ENCODE assay signal across 12 cellular contexts in the genomic region with DNA sequence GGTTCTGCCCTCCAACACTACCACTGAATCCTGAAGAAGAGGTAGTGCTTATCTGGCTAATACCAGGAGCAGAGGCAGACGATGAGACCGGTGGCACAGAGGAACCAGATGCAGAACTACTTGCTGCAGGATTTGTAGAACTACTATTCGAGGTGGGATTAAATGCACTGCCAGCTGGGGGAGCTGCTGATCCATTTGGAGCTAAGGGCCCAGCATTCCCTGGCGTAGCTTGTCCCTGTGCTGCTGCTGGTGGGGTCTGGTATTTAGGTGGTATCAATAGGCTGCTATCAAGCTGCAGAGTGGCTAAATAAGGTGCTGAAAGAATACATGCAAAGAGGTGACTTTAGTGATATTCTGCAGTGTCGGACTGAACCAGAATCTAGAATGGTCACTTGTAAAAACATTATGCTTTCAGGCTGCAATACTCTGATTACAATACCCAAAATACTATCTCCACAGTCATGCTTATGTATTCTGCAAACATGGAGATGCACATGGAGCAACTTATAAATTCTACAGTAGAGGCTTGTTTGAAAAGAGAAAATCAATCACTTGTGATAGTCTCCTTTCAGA.
DNase-seq lines count a peak whose midpoint lies in the region; TF ChIP-seq lines count a peak whose summit lies in the region.
"Had no signal": no experiment of that assay in that cellular context is flagged by ENCODE, and none has a peak within 500 bp of the region (broad histone marks: within the 10 kb centered on the region; RNA-seq: fewer than 3 reads in every experiment).

No MANE protein-coding gene starts in this region.

- H4K20me1 ChIP-seq in osteoblast (ENCODE audit: insufficient read depth, low read length), result peaks cover 12% of the 10 kb centered on the region

- H3K27me3 ChIP-seq in osteoblast (ENCODE audit: insufficient read depth, low read length) (no peaks in the 10 kb centered on the region), transverse colon (no peaks in the 10 kb centered on the region)
- H3K27me3 ChIP-seq: ascending aorta had no signal

- peaks cover 31% of the 10 kb centered on the region for H3K79me2 ChIP-seq in osteoblast (ENCODE audit: insufficient read depth, low read length)

- H3K27ac ChIP-seq in osteoblast (ENCODE audit: low read depth, low read length) (no peak overlapping the region), transverse colon (no peak overlapping the region)
- H3K27ac ChIP-seq: ascending aorta had no signal

- peak; percentile 9 to 16 for DNase-seq in activated CD4-positive, alpha-beta T cell treated with anti-CD3 and anti-CD28 coated beads, Interleukin-2, amount 50 U/mL, for 48 hours
- DNase-seq in activated CD4-positive, alpha-beta T cell treated with anti-CD3 and anti-CD28 coated beads, Interleukin-2, amount 50 U/mL, for 4 hours, result no peak
- DNase-seq in KBM-7 (peak; percentile 47), cardiac fibroblast (ENCODE audit: low read depth in 2 of 2) (peak in 1 of 2 donors; percentile 22), osteoblast (ENCODE audit: insufficient read length, low spot score, missing footprints) (no peak), transverse colon (no peak), KG1 (lab: John Stamatoyannopoulos, UW) (no peak)
- DNase-seq in activated T-cell treated with anti-CD3 and anti-CD28 coated beads, Interleukin-2, amount 50 U/mL, for 1 hour, result no peak
- DNase-seq: DMS79; NCI-H146; stimulated activated CD4-positive, alpha-beta T cell treated with anti-CD3 and anti-CD28 coated beads, Interleukin-4, amount 100 ng/mL, for 24 hours had no signal

- H3K4me2 ChIP-seq in osteoblast (ENCODE audit: insufficient read depth, low read length), result no peak overlapping the region

- in situ Hi-C loops in KBM-7 (cut with MboI; ENCODE audit: low pct_unique_long_range_greater_than_20kb, low sequenced_read_pairs), result loop anchor here (25.0 kb wide), 1 partner anchor 704 kb away; no protein-coding TSS in a partner anchor
- in situ Hi-C loops in transverse colon (cut with MboI; ENCODE audit: low pct_ligation_motif_present in 1 of 4, low pct_unique_long_range_greater_than_20kb in 1 of 4, low sequenced_read_pairs in 3 of 4), result loop anchor here in 2 of 4 donors (25.0 kb wide), 2 partner anchors 629 to 729 kb away; no protein-coding TSS in a partner anchor

- H3K4me1 ChIP-seq in osteoblast (ENCODE audit: insufficient read depth, low read length) (peaks cover under 1% of the 10 kb centered on the region), transverse colon (peaks cover 0 to 1% (median 0%) of the 10 kb centered on the region in 4 donors)

- TF ChIP-seq CTCF in cardiac fibroblast (IDR thresholded peaks at IDR 0.05; ENCODE audit: low read depth, low read length) (peak; percentile 31), osteoblast (IDR thresholded peaks at IDR 0.05; ENCODE audit: extremely low read depth, low read depth, low read length) (peak; percentile 32), transverse colon (IDR thresholded peaks at IDR 0.05) (peak in 1 of 5 experiments; percentile 12)

- WGBS in transverse colon (ENCODE audit: low coverage in 1 of 2), 2 donors, result 76 to 79% methylated on average over 5 of the region's 5 CpGs

- H3K36me3 ChIP-seq in osteoblast (ENCODE audit: insufficient read depth, low read length) (peaks cover 48% of the 10 kb centered on the region), transverse colon (peaks cover 0 to 51% (median 23%) of the 10 kb centered on the region in 4 donors)

- no peak overlapping the region for H2AFZ ChIP-seq in osteoblast (ENCODE audit: low read length)

- H3K9me3 ChIP-seq in osteoblast (ENCODE audit: low read depth, low read length), result no peaks in the 10 kb centered on the region
- H3K9me3 ChIP-seq in transverse colon, result no peaks in the 10 kb centered on the region
- H3K9me3 ChIP-seq: ascending aorta had no signal

- H3K4me3 ChIP-seq in cardiac fibroblast (replicated peaks in 1 of 2; ENCODE audit: low read depth in 2 of 2, low read length in 2 of 2) (no peak overlapping the region), osteoblast (ENCODE audit: insufficient read depth, low read length) (no peak overlapping the region), transverse colon (no peak overlapping the region)
- H3K4me3 ChIP-seq: ascending aorta had no signal

- intact Hi-C loops in transverse colon (cut with DNase I; ENCODE audit: low total_unique reads), result no loop called here

- no peak for TF ChIP-seq POLR2A in transverse colon (IDR thresholded peaks at IDR 0.05)

- no peak for TF ChIP-seq EP300 in transverse colon (IDR thresholded peaks at IDR 0.05; ENCODE audit: low read depth)

Comparison
In these comparisons a context has a peak if more than half of its experiments do, and no peak if none do; other contexts are left out.
1. DNase-seq: peak in activated CD4-positive, alpha-beta T cell treated with anti-CD3 and anti-CD28 coated beads, Interleukin-2, amount 50 U/mL, for 48 hours (2 of 2) and KBM-7 (single experiment); none in activated CD4-positive, alpha-beta T cell treated with anti-CD3 and anti-CD28 coated beads, Interleukin-2, amount 50 U/mL, for 4 hours (0 of 2), osteoblast (single experiment), transverse colon (single experiment), KG1 (single experiment) and activated T-cell treated with anti-CD3 and anti-CD28 coated beads, Interleukin-2, amount 50 U/mL, for 1 hour (single experiment).